Comparison of ENCODE assay signal across 21 cellular contexts in the genomic region with DNA sequence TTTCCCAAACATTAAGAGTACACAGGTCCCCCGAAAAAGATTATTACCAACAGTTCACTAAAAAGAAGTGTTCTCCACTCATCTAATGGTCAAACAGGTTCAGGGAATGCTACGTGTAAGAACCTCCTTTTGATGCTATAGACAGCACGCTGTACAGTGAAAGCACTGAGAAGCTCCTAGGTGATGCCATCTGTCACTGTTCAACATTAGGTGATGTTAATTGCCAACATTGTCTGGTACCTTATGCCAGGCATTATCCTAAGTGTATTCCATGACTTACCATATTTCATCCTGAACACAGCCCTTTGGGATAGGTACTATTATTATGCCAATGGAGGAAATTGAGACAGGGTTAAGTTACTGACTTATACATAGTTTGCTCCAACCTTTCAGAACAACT.
"Had no signal": no experiment of that assay in that cellular context is flagged by ENCODE, and none has a peak within 500 bp of the region (broad histone marks: within the 10 kb centered on the region; RNA-seq: fewer than 3 reads in every experiment).

No MANE protein-coding gene starts in this region.

- H3K27ac ChIP-seq: colonic mucosa, foreskin keratinocyte, ovary, right atrium auricular region, sigmoid colon, skin epidermis, testis, tibial nerve, upper lobe of right lung had no signal

- DNase-seq: colonic mucosa; effector CD4-positive, alpha-beta T cell; endodermal cell; erythroblast; foreskin keratinocyte; head of caudate nucleus; hippocampal formation; kidney glomerular epithelial cell; mammary epithelial cell; naive thymus-derived CD8-positive, alpha-beta T cell; ovary; sigmoid colon; stimulated activated CD4-positive, alpha-beta T cell treated with anti-CD3 and anti-CD28 coated beads, Interleukin-2, amount 100 ng/mL, for 24 hours; stimulated activated CD4-positive, alpha-beta T cell treated with anti-CD3 and anti-CD28 coated beads, Interleukin-4, amount 100 ng/mL, for 4 hours; stimulated activated naive B cell treated with anti-CD40 and anti-IgM and Interleukin-4, amounts not matched to agents 10 μg/mL and 1 μg/mL and 100 μg/mL, for 72 hours; stimulated activated naive CD8-positive, alpha-beta T cell treated with anti-CD3 and anti-CD28 coated beads, Interleukin-15, amount 100 ng/mL, for 72 hours; testis; upper lobe of right lung had no signal

- H3K4me3 ChIP-seq: colonic mucosa, ovary, right atrium auricular region, sigmoid colon, skin epidermis, testis, tibial nerve, upper lobe of right lung had no signal
